Comparison of ENCODE assay signal across 11 cellular contexts in the genomic region with DNA sequence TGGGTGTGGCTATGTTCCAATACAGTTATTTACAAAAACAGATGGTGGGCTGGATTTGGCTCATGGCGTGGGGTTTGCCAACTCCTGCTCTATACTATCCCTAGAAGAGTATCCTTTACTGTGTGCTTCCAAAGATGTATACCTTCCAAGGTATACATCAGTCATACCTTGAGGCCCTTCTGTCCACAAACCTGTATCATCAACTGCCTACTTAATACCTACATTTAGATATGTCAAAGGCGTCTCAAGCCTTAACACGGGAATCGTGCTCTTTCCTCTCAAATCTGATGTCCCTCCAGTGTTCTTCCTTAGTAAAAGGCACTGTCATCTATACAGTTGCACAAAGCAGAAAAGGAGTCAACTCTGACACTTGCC.
"Had no signal": no experiment of that assay in that cellular context is flagged by ENCODE, and none has a peak within 500 bp of the region (broad histone marks: within the 10 kb centered on the region; RNA-seq: fewer than 3 reads in every experiment).

No MANE protein-coding gene starts in this region.

- H3K27ac ChIP-seq: gastrocnemius medialis, heart right ventricle, left lung, upper lobe of right lung, VCaP had no signal

- H3K27me3 Mint-ChIP-seq: memory B cell; stimulated activated naive B cell treated with anti-CD40 and anti-IgM and Interleukin-4, amounts not matched to agents 10 μg/mL and 1 μg/mL and 100 μg/mL, for 72 hours had no signal

- H3K9me3 ChIP-seq: gastrocnemius medialis, upper lobe of right lung had no signal

- H3K4me1 ChIP-seq: gastrocnemius medialis, heart right ventricle, left lung, upper lobe of right lung had no signal

- H3K27me3 ChIP-seq: gastrocnemius medialis, heart right ventricle, left lung, upper lobe of right lung had no signal

- H3K4me1 Mint-ChIP-seq: memory B cell; stimulated activated naive B cell treated with anti-CD40 and anti-IgM and Interleukin-4, amounts not matched to agents 10 μg/mL and 1 μg/mL and 100 μg/mL, for 72 hours had no signal

- H3K4me3 Mint-ChIP-seq: memory B cell; stimulated activated naive B cell treated with anti-CD40 and anti-IgM and Interleukin-4, amounts not matched to agents 10 μg/mL and 1 μg/mL and 100 μg/mL, for 72 hours had no signal

- H3K4me3 ChIP-seq: gastrocnemius medialis, heart right ventricle, left lung, smooth muscle cell, upper lobe of right lung had no signal

- H3K27ac Mint-ChIP-seq: memory B cell; stimulated activated naive B cell treated with anti-CD40 and anti-IgM and Interleukin-4, amounts not matched to agents 10 μg/mL and 1 μg/mL and 100 μg/mL, for 72 hours had no signal

- DNase-seq: activated gamma-delta T cell treated with Interleukin-2 at 50 U/mL for 16 hours; gastrocnemius medialis; heart right ventricle; islet precursor cell; left lung; stimulated activated naive B cell treated with anti-CD40 and anti-IgM and Interleukin-4, amounts not matched to agents 10 μg/mL and 1 μg/mL and 100 μg/mL, for 72 hours; T1000; upper lobe of right lung had no signal

- ATAC-seq: gastrocnemius medialis; left lung; stimulated activated naive B cell treated with anti-CD40 and anti-IgM and Interleukin-4, amounts not matched to agents 10 μg/mL and 1 μg/mL and 100 μg/mL, for 72 hours; upper lobe of right lung had no signal
